Comparison of ENCODE assay signal across 7 cellular contexts in genomic region chr1:9651220-9651564, GRCh38. TPM values are rescaled to one million over a fixed set of nuclear protein-coding genes. Genes with fewer than 3 reads are reported as not detected.
DNase-seq lines count a peak whose midpoint lies in the region; ATAC-seq and TF ChIP-seq lines count a peak whose summit lies in the region.

No MANE protein-coding gene starts in this region.

- H3K9me3 Mint-ChIP-seq in WTC11, result no peaks in the 10 kb centered on the region

- no peak for TF ChIP-seq CTCF in HCT116 (IDR thresholded peaks at IDR 0.05 in 2 of 3, conservative IDR thresholded peaks at IDR 0.05 in 1 of 3; ENCODE audit: borderline replicate concordance in 1 of 3, insufficient read depth in 1 of 3, low read depth in 2 of 3, low read length in 2 of 3)
- no peak for TF ChIP-seq CTCF in WTC11 (IDR thresholded peaks at IDR 0.05)
- no peak for TF ChIP-seq CTCF in hepatocyte (IDR thresholded peaks at IDR 0.05; ENCODE audit: poor library complexity)
- no peak for TF ChIP-seq CTCF in spleen (IDR thresholded peaks at IDR 0.05 in 8 of 11, conservative IDR thresholded peaks at IDR 0.05 in 3 of 11)
- no peak for TF ChIP-seq CTCF in GM20000 (IDR thresholded peaks at IDR 0.05; ENCODE audit: extremely low read depth, missing control alignments)

- BruUV-seq in HCT116 (replicated peaks; lab: Mats Ljungman, UMichigan), result no TSS peak

- POLR2A ChIA-PET in HCT116 (lab: Charles Lee) (no interaction called here), WTC11 (lab: Charles Lee) (no interaction called here)

- no peaks in the 10 kb centered on the region for H3K9me2 ChIP-seq in HCT116 (ENCODE audit: insufficient read depth)
- no peaks in the 10 kb centered on the region for H3K9me2 ChIP-seq in hepatocyte (replicated peaks; ENCODE audit: insufficient read depth)

- H3K4me3 Mint-ChIP-seq in WTC11, result peak overlapping the region; percentile 70

- peak overlapping the region; percentile 46 for H3K9ac ChIP-seq in HCT116 (ENCODE audit: low read length)

- CTCF ChIA-PET in HCT116 (lab: Charles Lee), result no interaction called here
- CTCF ChIA-PET in WTC11 (lab: Charles Lee), result interaction anchor here (0.7 to 3.0 kb wide), 11 partner anchors 21 to 504 kb away, joined by 3 to 24 read pairs (median 3); no protein-coding TSS in a partner anchor

- H3K36me3 ChIP-seq in HCT116 (ENCODE audit: control insufficient read depth in 1 of 2, insufficient read depth in 2 of 2, low read length in 2 of 2), result no peaks in the 10 kb centered on the region
- no peaks in the 10 kb centered on the region for H3K36me3 ChIP-seq in hepatocyte (replicated peaks; ENCODE audit: insufficient read depth, low read depth)
- no peaks in the 10 kb centered on the region for H3K36me3 ChIP-seq in spleen
- no peaks in the 10 kb centered on the region for H3K36me3 ChIP-seq in aorta (ENCODE audit: control insufficient read depth in 1 of 2, insufficient read depth in 2 of 2, low read length in 1 of 2)

- H3K27ac ChIP-seq in HCT116 (ENCODE audit: low read depth, low read length), result no peak overlapping the region
- no peak overlapping the region for H3K27ac ChIP-seq in hepatocyte
- peak overlapping the region; percentile 77 to 100 (median 96) for H3K27ac ChIP-seq in spleen
- no peak overlapping the region for H3K27ac ChIP-seq in aorta (ENCODE audit: low read depth in 1 of 2, low read length in 2 of 2)

- 40% methylated on average over 10 of the region's 10 CpGs for WGBS in hepatocyte (ENCODE audit: low lambda C conversion rate, missing lambda C conversion rate)
- WGBS in spleen, 5 donors, result 10 to 16% (median 15%) methylated on average over 10 of the region's 10 CpGs
- 27 to 28% methylated on average over 10 of the region's 10 CpGs for WGBS in aorta, 2 donors

- H3K4me1 ChIP-seq in HCT116 (ENCODE audit: control insufficient read depth in 1 of 2, insufficient read depth in 2 of 2, low read length in 2 of 2) (peaks cover 7 to 17% of the 10 kb centered on the region in 2 experiments; a peak in 3 of 4 replicates), hepatocyte (ENCODE audit: insufficient read depth) (peaks cover 5% of the 10 kb centered on the region), spleen (peaks cover 3 to 97% (median 51%) of the 10 kb centered on the region in 6 donors), aorta (ENCODE audit: control insufficient read depth in 1 of 2, insufficient read depth in 2 of 2, low read length in 2 of 2) (no peaks in the 10 kb centered on the region)

- TF ChIP-seq POLR2A in HCT116 (IDR thresholded peaks at IDR 0.05; ENCODE audit: borderline replicate concordance, extremely low read depth, insufficient read depth, insufficient read length), result no peak
- no peak for TF ChIP-seq POLR2A in spleen (IDR thresholded peaks at IDR 0.05)

- ATAC-seq in HCT116 (peak; percentile 13), WTC11 (no peak), aorta (ENCODE audit: low FRiP score) (no peak)

- peak overlapping the region; percentile 35 to 61 for H3K4me3 ChIP-seq in HCT116 (replicated peaks in 1 of 2; ENCODE audit: low read depth in 1 of 2, low read length in 2 of 2)
- peak overlapping the region; percentile 30 for H3K4me3 ChIP-seq in hepatocyte
- peak overlapping the region; percentile 75 to 97 (median 89) for H3K4me3 ChIP-seq in spleen
- peak overlapping the region in 1 of 2 donors; percentile 43 for H3K4me3 ChIP-seq in aorta (ENCODE audit: low read length in 2 of 2)

- peaks cover 58% of the 10 kb centered on the region for H3K27me3 Mint-ChIP-seq in WTC11 (ENCODE audit: low read depth)

- H3K79me2 ChIP-seq in HCT116 (ENCODE audit: insufficient read depth, low read length) (no peaks in the 10 kb centered on the region), hepatocyte (no peaks in the 10 kb centered on the region)

- H4K20me1 ChIP-seq in HCT116 (ENCODE audit: insufficient read depth) (no peaks in the 10 kb centered on the region), hepatocyte (ENCODE audit: insufficient read depth, poor library complexity, severe bottlenecking) (no peaks in the 10 kb centered on the region)

- H3K4me1 Mint-ChIP-seq in WTC11, result peaks cover 4% of the 10 kb centered on the region; the same call in 1 of the 2 replicates

- peak overlapping the region; percentile 73 for H2AFZ ChIP-seq in HCT116 (ENCODE audit: low read depth, low read length, poor library complexity, severe bottlenecking)
- H2AFZ ChIP-seq in hepatocyte, result no peak overlapping the region

- no peak for TF ChIP-seq RAD21 in HCT116 (IDR thresholded peaks at IDR 0.05; ENCODE audit: low read depth)

- H3K27me3 ChIP-seq in HCT116 (ENCODE audit: insufficient read depth, low read length), result no peaks in the 10 kb centered on the region
- H3K27me3 ChIP-seq in hepatocyte, result peaks cover 52% of the 10 kb centered on the region
- H3K27me3 ChIP-seq in spleen (replicated peaks in 1 of 7), result peaks cover 0 to 21% (median 7%) of the 10 kb centered on the region in 7 donors
- no peaks in the 10 kb centered on the region for H3K27me3 ChIP-seq in aorta (ENCODE audit: control insufficient read depth in 1 of 2, insufficient read depth in 2 of 2, low read length in 1 of 2)

- DNase-seq in HCT116 (ENCODE audit: low read depth, low spot score) (no peak), WTC11 (ENCODE audit: low spot score) (no peak), hepatocyte (ENCODE audit: low spot score) (no peak), spleen (no peak), C1 segment of cervical spinal cord (lab: John Stamatoyannopoulos, UW) (no peak), GM20000 (ENCODE audit: low spot score) (no peak), aorta (no peak)

- no peak overlapping the region for H3K27ac Mint-ChIP-seq in WTC11

- RAD21 ChIA-PET in HCT116 (lab: Charles Lee; ENCODE audit: low non-redundant PET in 1 of 2, low total read pairs in 2 of 2, uncharacterized antibody in 2 of 2, unreplicated experiment in 2 of 2), result interaction anchor here in 1 of 2 experiments (0.7 kb wide), 1 partner anchor 14 kb away, joined by 3 read pairs; no protein-coding TSS in a partner anchor

- H3K9me3 ChIP-seq in HCT116 (ENCODE audit: control insufficient read depth in 1 of 2, insufficient read depth in 1 of 2, low read depth in 1 of 2, low read length in 2 of 2) (no peaks in the 10 kb centered on the region), hepatocyte (ENCODE audit: low read depth) (no peaks in the 10 kb centered on the region), spleen (no peaks in the 10 kb centered on the region), aorta (ENCODE audit: control insufficient read depth, low read length) (no peaks in the 10 kb centered on the region)

- intact Hi-C loops in HCT116 (cut with micrococcal nuclease) (no loop called here), spleen (cut with DNase I; ENCODE audit: low total_unique reads) (no loop called here), aorta (cut with DNase I) (no loop called here)

- H3K4me2 ChIP-seq in HCT116 (ENCODE audit: low read length) (peak overlapping the region; percentile 85), hepatocyte (peak overlapping the region; percentile 99)

- no peaks in the 10 kb centered on the region for H3K36me3 Mint-ChIP-seq in WTC11

TF ChIP-seq in HCT116, 20 proteins besides CTCF, POLR2A, EP300 and RAD21:
- TF ChIP-seq EGR1 (IDR thresholded peaks at IDR 0.05; ENCODE audit: low read depth), result no peak
- TF ChIP-seq, protein P1, sequence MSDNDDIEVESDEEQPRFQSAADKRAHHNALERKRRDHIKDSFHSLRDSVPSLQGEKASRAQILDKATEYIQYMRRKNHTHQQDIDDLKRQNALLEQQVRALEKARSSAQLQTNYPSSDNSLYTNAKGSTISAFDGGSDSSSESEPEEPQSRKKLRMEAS (IDR thresholded peaks at IDR 0.05), result no peak

TF ChIP-seq in WTC11, 78 proteins besides CTCF, POLR2A, EP300 and RAD21 (continues in another document):
- TF ChIP-seq, protein P2, sequence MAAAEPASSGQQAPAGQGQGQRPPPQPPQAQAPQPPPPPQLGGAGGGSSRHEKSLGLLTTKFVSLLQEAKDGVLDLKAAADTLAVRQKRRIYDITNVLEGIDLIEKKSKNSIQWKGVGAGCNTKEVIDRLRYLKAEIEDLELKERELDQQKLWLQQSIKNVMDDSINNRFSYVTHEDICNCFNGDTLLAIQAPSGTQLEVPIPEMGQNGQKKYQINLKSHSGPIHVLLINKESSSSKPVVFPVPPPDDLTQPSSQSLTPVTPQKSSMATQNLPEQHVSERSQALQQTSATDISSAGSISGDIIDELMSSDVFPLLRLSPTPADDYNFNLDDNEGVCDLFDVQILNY (CRISPR knock-in tag; IDR thresholded peaks at IDR 0.05), result no peak
- no peak for TF ChIP-seq STAT6 (CRISPR knock-in tag; conservative IDR thresholded peaks at IDR 0.05; ENCODE audit: low read depth)
- no peak for TF ChIP-seq FOXK1 (CRISPR knock-in tag; IDR thresholded peaks at IDR 0.05)

RNA-seq across cellular contexts. Expression of gene PIK3CD, which starts 0.3 kb away (rescaled TPM):
- total RNA-seq in HCT116 (2021; ENCODE audit: unreplicated experiment) (9.2 TPM), WTC11 (2021) (17.9 to 23.1 TPM (median 20.2 TPM) in 3 replicates), hepatocyte (1.0 and 1.3 TPM in 2 replicates), spleen (100 to 1,000 TPM in 5 of 7 donors, 10 to 100 TPM in 2; 89.4 to 186 (median 130) TPM), aorta (10 to 100 TPM; 13.3 to 21.0 TPM)
- polyA plus RNA-seq in HCT116 (2012), result 5.5 and 6.1 TPM in 2 replicates
- polyA plus RNA-seq in hepatocyte (1.2 and 3.2 TPM in 2 replicates), spleen (10 to 100 TPM; 26.8 to 52.1 (median 43.2) TPM), aorta (10 to 100 TPM in 1 of 2 donors, 1 to 10 TPM in 1; 5.2 to 10.1 TPM)

Comparison
In these comparisons a context has a peak if more than half of its experiments do, and no peak if none do; other contexts are left out.
1. H3K27ac ChIP-seq: peak in spleen (8 of 8); none in HCT116 (single experiment), hepatocyte (single experiment) and aorta (0 of 2).